22 cellular contexts compared by ENCODE assay signal in genomic region chr16:19874816-19875546, GRCh38. TPM values are rescaled to one million over a fixed set of nuclear protein-coding genes. Genes with fewer than 3 reads are reported as not detected.
DNase-seq lines count a peak whose midpoint lies in the region; ATAC-seq lines count a peak whose summit lies in the region.
"Had no signal": no experiment of that assay in that cellular context is flagged by ENCODE, and none has a peak within 500 bp of the region (broad histone marks: within the 10 kb centered on the region; RNA-seq: fewer than 3 reads in every experiment).

No MANE protein-coding gene starts in this region.

- no peak overlapping the region; the same call in 1 of the 2 replicates for H3K27ac ChIP-seq in SJCRH30
- H3K27ac ChIP-seq: parathyroid adenoma, skin epidermis, suprapubic skin had no signal

- DNase-seq in COLO668 (lab: John Stamatoyannopoulos, UW; ENCODE audit: unreplicated experiment) = peak; percentile 65
- peak; percentile 23 for DNase-seq in G401 (ENCODE audit: low spot score)
- peak; percentile 80 for DNase-seq in SJCRH30
- DNase-seq in myocyte (ENCODE audit: low read depth) = peak; percentile 31
- no peak for DNase-seq in LoVo (ENCODE audit: low spot score)
- DNase-seq in Kasumi-1 (lab: John Stamatoyannopoulos, UW) = no peak
- no peak for DNase-seq in natural killer cell treated with Interleukin-12 subunit alpha and Interleukin-12 subunit beta and Interleukin-15 and Interleukin-18, amount 100 ng/mL, for 72 hours (ENCODE audit: low spot score)
- DNase-seq: activated CD4-positive, alpha-beta T cell treated with anti-CD3 and anti-CD28 coated beads for 36 hours; activated CD8-positive, alpha-beta memory T cell treated with anti-CD3 and anti-CD28 coated beads, Interleukin-2, amount 10 ng/mL, durations not matched to agents 7 days and 5 days; AML-193; central memory CD4-positive, alpha-beta T cell; effector CD8-positive, alpha-beta T cell; naive B cell; stimulated activated CD4-positive, alpha-beta T cell treated with anti-CD3 and anti-CD28 coated beads, Interleukin-4, amount 100 ng/mL, for 24 hours had no signal

- H3K4me1 Mint-ChIP-seq in natural killer cell treated with Interleukin-12 subunit alpha and Interleukin-12 subunit beta and Interleukin-15 and Interleukin-18, amount 100 ng/mL, for 72 hours (ENCODE audit: low read depth in 2 of 2) = no peaks in the 10 kb centered on the region
- H3K4me1 Mint-ChIP-seq: activated CD4-positive, alpha-beta T cell treated with anti-CD3 and anti-CD28 coated beads for 36 hours; activated CD8-positive, alpha-beta memory T cell treated with anti-CD3 and anti-CD28 coated beads, Interleukin-2, amount 10 ng/mL, durations not matched to agents 7 days and 5 days; naive B cell had no signal

- no peak overlapping the region for H3K27ac Mint-ChIP-seq in natural killer cell treated with Interleukin-12 subunit alpha and Interleukin-12 subunit beta and Interleukin-15 and Interleukin-18, amount 100 ng/mL, for 72 hours
- H3K27ac Mint-ChIP-seq: activated CD4-positive, alpha-beta T cell treated with anti-CD3 and anti-CD28 coated beads for 36 hours; activated CD8-positive, alpha-beta memory T cell treated with anti-CD3 and anti-CD28 coated beads, Interleukin-2, amount 10 ng/mL, durations not matched to agents 7 days and 5 days; activated T-helper 2 cell treated with anti-CD3 and anti-CD28 coated beads, Interferon-gamma antibody, Interleukin-2, Interleukin-4, amounts not matched to agents 10 μg/mL and 5 μg/mL and 100 μg/mL, durations not matched to agents 14 hours and 24 hours and 36 hours had no signal

- no peaks in the 10 kb centered on the region for H3K9me3 Mint-ChIP-seq in natural killer cell treated with Interleukin-12 subunit alpha and Interleukin-12 subunit beta and Interleukin-15 and Interleukin-18, amount 100 ng/mL, for 72 hours
- H3K9me3 Mint-ChIP-seq: activated T-helper 2 cell treated with anti-CD3 and anti-CD28 coated beads, Interferon-gamma antibody, Interleukin-2, Interleukin-4, amounts not matched to agents 10 μg/mL and 5 μg/mL and 100 μg/mL, durations not matched to agents 14 hours and 24 hours and 36 hours had no signal

- in situ Hi-C loops in G401 (cut with HindIII; ENCODE audit: low sequenced_read_pairs) = loop anchor here (25.0 kb wide), 1 partner anchor 263 kb away; no protein-coding TSS in a partner anchor

- no peaks in the 10 kb centered on the region for H3K27me3 ChIP-seq in SJCRH30
- H3K27me3 ChIP-seq: esophagus muscularis mucosa, suprapubic skin had no signal

- H3K4me3 ChIP-seq in SJCRH30 = peak overlapping the region; percentile 10; the same call in 1 of the 2 replicates
- H3K4me3 ChIP-seq: esophagus muscularis mucosa, lung, skin epidermis, suprapubic skin had no signal

- no peak overlapping the region for H3K4me3 Mint-ChIP-seq in natural killer cell treated with Interleukin-12 subunit alpha and Interleukin-12 subunit beta and Interleukin-15 and Interleukin-18, amount 100 ng/mL, for 72 hours
- H3K4me3 Mint-ChIP-seq: activated CD4-positive, alpha-beta T cell treated with anti-CD3 and anti-CD28 coated beads for 36 hours; activated CD8-positive, alpha-beta memory T cell treated with anti-CD3 and anti-CD28 coated beads, Interleukin-2, amount 10 ng/mL, durations not matched to agents 7 days and 5 days had no signal

- peaks cover 10% of the 10 kb centered on the region in 2 donors for H3K27me3 Mint-ChIP-seq in natural killer cell treated with Interleukin-12 subunit alpha and Interleukin-12 subunit beta and Interleukin-15 and Interleukin-18, amount 100 ng/mL, for 72 hours
- H3K27me3 Mint-ChIP-seq: activated CD4-positive, alpha-beta T cell treated with anti-CD3 and anti-CD28 coated beads for 36 hours had no signal

- H3K36me3 Mint-ChIP-seq in natural killer cell treated with Interleukin-12 subunit alpha and Interleukin-12 subunit beta and Interleukin-15 and Interleukin-18, amount 100 ng/mL, for 72 hours = no peaks in the 10 kb centered on the region
- H3K36me3 Mint-ChIP-seq: activated CD8-positive, alpha-beta memory T cell treated with anti-CD3 and anti-CD28 coated beads, Interleukin-2, amount 10 ng/mL, durations not matched to agents 7 days and 5 days; naive B cell had no signal

- H3K4me1 ChIP-seq in SJCRH30 = peaks cover 12% of the 10 kb centered on the region

- H3K36me3 ChIP-seq in SJCRH30 = no peaks in the 10 kb centered on the region

- H3K9me3 ChIP-seq in SJCRH30 (replicated peaks) = no peaks in the 10 kb centered on the region
- H3K9me3 ChIP-seq: esophagus muscularis mucosa, suprapubic skin had no signal

- ATAC-seq in HG03095 (IDR thresholded peaks at IDR 0.05; ENCODE audit: unreplicated experiment) = no peak
- ATAC-seq in natural killer cell treated with Interleukin-12 subunit alpha and Interleukin-12 subunit beta and Interleukin-15 and Interleukin-18, amount 100 ng/mL, for 72 hours = no peak
- ATAC-seq: activated CD4-positive, alpha-beta T cell treated with anti-CD3 and anti-CD28 coated beads for 36 hours; activated CD8-positive, alpha-beta memory T cell treated with anti-CD3 and anti-CD28 coated beads, Interleukin-2, amount 10 ng/mL, durations not matched to agents 7 days and 5 days; SK-N-SH treated with all-trans-retinoic acid at 6 μM for 48 hours had no signal

RNA-seq across cellular contexts. Expression of gene GPRC5B, which starts 9.7 kb away (rescaled TPM):
- total RNA-seq in G401 (2014; rRNA removed; shearing (Covaris generic)) = 0.88 and 2.5 TPM in 2 replicates
- total RNA-seq in SJCRH30 (2014; rRNA removed; shearing (Covaris generic)) = 7.1 and 7.8 TPM in 2 replicates
- 26.5 and 52.9 TPM in 2 replicates for total RNA-seq in myocyte
- polyA plus RNA-seq in myocyte (2012) = 44.6 TPM
- not detected for total RNA-seq in natural killer cell treated with Interleukin-12 subunit alpha and Interleukin-12 subunit beta and Interleukin-15 and Interleukin-18, amount 100 ng/mL, for 72 hours
- total RNA-seq: activated CD8-positive, alpha-beta memory T cell treated with anti-CD3 and anti-CD28 coated beads, Interleukin-2, amount 10 ng/mL, durations not matched to agents 7 days and 5 days; activated T-helper 2 cell treated with anti-CD3 and anti-CD28 coated beads, Interferon-gamma antibody, Interleukin-2, Interleukin-4, amounts not matched to agents 10 μg/mL and 5 μg/mL and 100 μg/mL, durations not matched to agents 14 hours and 24 hours and 36 hours had no signal

Comparison
In these comparisons a context has a peak if more than half of its experiments do, and no peak if none do; other contexts are left out.
1. DNase-seq: peak in COLO668 (single experiment), G401 (single experiment), SJCRH30 (2 of 2) and myocyte (single experiment); none in LoVo (single experiment), Kasumi-1 (0 of 2) and natural killer cell treated with Interleukin-12 subunit alpha and Interleukin-12 subunit beta and Interleukin-15 and Interleukin-18, amount 100 ng/mL, for 72 hours (single experiment).